20 cellular contexts compared by ENCODE assay signal in the genomic region with DNA sequence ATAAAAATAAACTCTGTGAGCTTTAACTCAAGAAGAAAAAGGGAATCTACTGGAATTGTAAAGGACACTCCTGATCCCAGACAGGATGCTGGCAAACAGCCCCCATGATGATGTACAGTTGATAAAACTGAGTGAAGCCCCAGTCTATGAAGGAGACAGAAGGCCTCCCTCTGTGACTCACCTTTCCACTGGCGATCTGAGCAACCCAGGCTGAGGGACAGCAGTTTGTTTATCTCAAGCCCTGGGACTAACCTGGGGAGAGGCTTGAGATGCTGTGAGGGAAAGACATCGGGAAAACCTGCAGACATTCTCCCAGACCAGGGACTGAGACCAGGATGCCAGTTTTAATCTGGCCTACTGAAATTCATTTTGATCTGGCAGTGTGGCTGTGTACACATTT.
"Had no signal": no experiment of that assay in that cellular context is flagged by ENCODE, and none has a peak within 500 bp of the region (broad histone marks: within the 10 kb centered on the region; RNA-seq: fewer than 3 reads in every experiment).

No MANE protein-coding gene starts in this region.

- H3K4me3 ChIP-seq: lung, ovary, suprapubic skin had no signal

- H3K27me3 ChIP-seq: ovary, suprapubic skin had no signal

- H3K4me1 ChIP-seq: suprapubic skin had no signal

- H3K9me3 ChIP-seq: ovary had no signal

- H3K27ac ChIP-seq: epithelial cell of prostate, ovary, suprapubic skin had no signal

- ATAC-seq: sciatic nerve had no signal

- H3K27me3 Mint-ChIP-seq: activated CD4-positive, alpha-beta T cell treated with anti-CD3 and anti-CD28 coated beads, Interleukin-2, amount 10 ng/mL, durations not matched to agents 7 days and 5 days; activated naive CD8-positive, alpha-beta T cell treated with anti-CD3 and anti-CD28 coated beads for 36 hours; dendritic cell treated with granulocyte-macrophage colony-stimulating factor and Interleukin-4, amounts not matched to agents 40 ng/mL and 50 ng/mL, for 4 days; stimulated activated naive CD8-positive, alpha-beta T cell treated with anti-CD3 and anti-CD28 coated beads, Interleukin-15, Interleukin-2, amounts not matched to agents 100 ng/mL and 50 ng/mL, for 24 hours had no signal

- H3K27ac Mint-ChIP-seq: activated CD4-positive, alpha-beta T cell treated with anti-CD3 and anti-CD28 coated beads, Interleukin-2, amount 10 ng/mL, durations not matched to agents 7 days and 5 days; activated naive CD8-positive, alpha-beta T cell treated with anti-CD3 and anti-CD28 coated beads for 36 hours; activated T-helper 1 cell treated with anti-CD3 and anti-CD28 coated beads, Interleukin-12 subunit alpha, Interleukin-12 subunit beta, Interleukin-2, Interleukin-4 antibody, amounts not matched to agents 30 ng/mL and 10 ng/mL and 1 ng/mL, durations not matched to agents 14 hours and 24 hours and 36 hours; dendritic cell treated with granulocyte-macrophage colony-stimulating factor and Interleukin-4, amounts not matched to agents 40 ng/mL and 50 ng/mL, for 4 days; stimulated activated naive CD8-positive, alpha-beta T cell treated with anti-CD3 and anti-CD28 coated beads, Interleukin-15, Interleukin-2, amounts not matched to agents 100 ng/mL and 50 ng/mL, for 24 hours had no signal

- H3K36me3 ChIP-seq: ovary, suprapubic skin had no signal

- H3K36me3 Mint-ChIP-seq: activated naive CD8-positive, alpha-beta T cell treated with anti-CD3 and anti-CD28 coated beads for 36 hours had no signal

- H3K9me3 Mint-ChIP-seq: activated T-helper 1 cell treated with anti-CD3 and anti-CD28 coated beads, Interleukin-12 subunit alpha, Interleukin-12 subunit beta, Interleukin-2, Interleukin-4 antibody, amounts not matched to agents 30 ng/mL and 10 ng/mL and 1 ng/mL, durations not matched to agents 14 hours and 24 hours and 36 hours had no signal

- FAIRE-seq: bronchial epithelial cell, islet of Langerhans, TTC549 had no signal

- DNase-seq: activated CD4-positive, alpha-beta T cell treated with anti-CD3 and anti-CD28 coated beads, Interleukin-2, amount 10 ng/mL, durations not matched to agents 7 days and 5 days; activated CD8-positive, alpha-beta memory T cell treated with anti-CD3 and anti-CD28 coated beads for 24 hours; activated naive CD8-positive, alpha-beta T cell treated with anti-CD3 and anti-CD28 coated beads for 36 hours; aorta; effector memory CD4-positive, alpha-beta T cell; foreskin melanocyte; head of caudate nucleus; ovary; trophoblast cell had no signal

- H3K4me1 Mint-ChIP-seq: activated CD4-positive, alpha-beta T cell treated with anti-CD3 and anti-CD28 coated beads, Interleukin-2, amount 10 ng/mL, durations not matched to agents 7 days and 5 days; activated naive CD8-positive, alpha-beta T cell treated with anti-CD3 and anti-CD28 coated beads for 36 hours; neural crest cell had no signal

- H3K4me3 Mint-ChIP-seq: activated CD4-positive, alpha-beta T cell treated with anti-CD3 and anti-CD28 coated beads, Interleukin-2, amount 10 ng/mL, durations not matched to agents 7 days and 5 days; activated naive CD8-positive, alpha-beta T cell treated with anti-CD3 and anti-CD28 coated beads for 36 hours; activated T-helper 1 cell treated with anti-CD3 and anti-CD28 coated beads, Interleukin-12 subunit alpha, Interleukin-12 subunit beta, Interleukin-2, Interleukin-4 antibody, amounts not matched to agents 30 ng/mL and 10 ng/mL and 1 ng/mL, durations not matched to agents 14 hours and 24 hours and 36 hours; dendritic cell treated with granulocyte-macrophage colony-stimulating factor and Interleukin-4, amounts not matched to agents 40 ng/mL and 50 ng/mL, for 4 days; neural crest cell; stimulated activated naive CD8-positive, alpha-beta T cell treated with anti-CD3 and anti-CD28 coated beads, Interleukin-15, Interleukin-2, amounts not matched to agents 100 ng/mL and 50 ng/mL, for 24 hours had no signal
